Comparison of ENCODE assay signal across 8 cellular contexts in the genomic region with DNA sequence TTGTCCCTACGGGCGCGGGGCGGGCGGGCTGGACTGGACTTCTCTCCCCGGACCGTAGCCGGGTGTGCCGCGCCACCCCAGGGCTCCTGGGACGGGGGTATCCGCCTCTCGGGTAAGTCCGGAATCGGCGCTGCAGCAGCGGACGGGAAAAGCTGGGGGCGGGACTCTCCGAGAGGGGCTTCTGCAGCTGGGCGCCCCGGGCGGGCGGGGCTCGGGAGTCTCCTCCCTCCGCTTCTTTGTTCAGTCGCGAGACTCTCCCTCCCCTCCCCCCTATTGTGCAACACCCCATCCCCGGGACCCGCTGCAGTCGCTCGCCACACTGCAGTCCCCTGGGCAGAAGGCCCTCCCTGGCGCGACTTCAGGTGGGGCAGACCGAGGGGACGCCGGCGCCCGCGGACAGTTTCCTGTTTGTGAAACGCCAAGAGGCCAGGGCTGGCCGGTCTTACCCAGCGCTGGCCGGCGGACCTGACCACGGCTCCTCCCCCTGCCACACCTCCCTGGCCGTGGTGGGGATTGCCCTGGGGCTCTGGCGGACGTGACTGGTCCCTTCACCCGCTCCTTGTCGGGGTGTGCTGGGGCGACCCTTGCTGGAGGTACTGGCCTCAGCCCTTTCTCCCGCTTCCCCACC. TPM values are rescaled to one million over a fixed set of nuclear protein-coding genes. Genes with fewer than 3 reads are reported as not detected.
DNase-seq lines count a peak whose midpoint lies in the region; ATAC-seq and TF ChIP-seq lines count a peak whose summit lies in the region.

No MANE protein-coding gene starts in this region.

- H3K9me2 ChIP-seq in OCI-LY1 (ENCODE audit: low read depth, low read length) = no peaks in the 10 kb centered on the region

- H3K9ac ChIP-seq in HUES48 (ENCODE audit: low read depth, low read length) (peak overlapping the region; percentile 99), OCI-LY1 (ENCODE audit: low read length) (peak overlapping the region; percentile 96), mucosa of rectum (ENCODE audit: low read depth in 1 of 2, low read length in 2 of 2) (peak overlapping the region; percentile 89 to 97)

- peak; percentile 57 for ATAC-seq in GM21423 (IDR thresholded peaks at IDR 0.05; ENCODE audit: unreplicated experiment)

- H4K20me1 ChIP-seq in OCI-LY1 (ENCODE audit: insufficient read depth, low read length) = no peaks in the 10 kb centered on the region

- H3K4me1 ChIP-seq in HUES48 (ENCODE audit: control insufficient read depth, insufficient read depth, low read length) (peaks cover 16% of the 10 kb centered on the region), OCI-LY1 (ENCODE audit: insufficient read depth, low read length, severe bottlenecking) (peaks cover 57% of the 10 kb centered on the region), mucosa of rectum (ENCODE audit: control insufficient read depth in 2 of 2, insufficient read depth in 2 of 2, low read length in 2 of 2) (peaks cover 10 to 15% of the 10 kb centered on the region in 2 donors)

- H3K36me3 ChIP-seq in HUES48 (ENCODE audit: control insufficient read depth, insufficient read depth, low read length) = peaks cover 39% of the 10 kb centered on the region
- peaks cover 54% of the 10 kb centered on the region for H3K36me3 ChIP-seq in OCI-LY1 (ENCODE audit: insufficient read depth, low read length)
- peaks cover 17 to 25% of the 10 kb centered on the region in 2 donors for H3K36me3 ChIP-seq in mucosa of rectum (ENCODE audit: control insufficient read depth in 2 of 2, insufficient read depth in 2 of 2, low read length in 2 of 2)

- H3K27me3 ChIP-seq in HUES48 (ENCODE audit: control insufficient read depth, insufficient read depth, low read length) = no peaks in the 10 kb centered on the region
- no peaks in the 10 kb centered on the region for H3K27me3 ChIP-seq in OCI-LY1 (ENCODE audit: insufficient read depth, low read length)
- no peaks in the 10 kb centered on the region for H3K27me3 ChIP-seq in mucosa of rectum (ENCODE audit: control insufficient read depth in 2 of 2, insufficient read depth in 2 of 2, low read length in 2 of 2)

- DNase-seq in COLO829 (ENCODE audit: low spot score) (peak; percentile 77), activated T-cell treated with anti-CD3 and anti-CD28 coated beads for 48 hours (ENCODE audit: low read depth) (peak; percentile 68), epithelial cell of proximal tubule (ENCODE audit: low read depth) (peak; percentile 16)
- peak; percentile 42 to 46 for DNase-seq in stimulated activated CD8-positive, alpha-beta memory T cell treated with anti-CD3 and anti-CD28 coated beads, Interleukin-4, amount 100 ng/mL, for 1 hour (ENCODE audit: low read depth in 2 of 2, low spot score in 1 of 2)

- H3K9me3 ChIP-seq in HUES48 (ENCODE audit: control insufficient read depth, insufficient read depth, low read length) = no peaks in the 10 kb centered on the region
- H3K9me3 ChIP-seq in OCI-LY1 (ENCODE audit: low read length) = no peaks in the 10 kb centered on the region
- no peaks in the 10 kb centered on the region for H3K9me3 ChIP-seq in mucosa of rectum (ENCODE audit: control insufficient read depth in 2 of 2, low read length in 2 of 2)

- no peak overlapping the region for H2AFZ ChIP-seq in OCI-LY1 (ENCODE audit: low read length)

- H3K4me3 ChIP-seq in HUES48 (ENCODE audit: low read depth, low read length) = peak overlapping the region; percentile 82
- H3K4me3 ChIP-seq in OCI-LY1 (ENCODE audit: low read depth, low read length, poor library complexity, severe bottlenecking) = peak overlapping the region; percentile 91
- peak overlapping the region; percentile 94 for H3K4me3 ChIP-seq in epithelial cell of proximal tubule (ENCODE audit: low read depth, low read length)
- peak overlapping the region; percentile 77 to 82 for H3K4me3 ChIP-seq in mucosa of rectum (ENCODE audit: low read length in 2 of 2)

- TF ChIP-seq CTCF in OCI-LY1 (IDR thresholded peaks at IDR 0.05; ENCODE audit: low read length) = peak; percentile 17; the same call in 1 of the 2 replicates
- no peak for TF ChIP-seq CTCF in epithelial cell of proximal tubule (conservative IDR thresholded peaks at IDR 0.05; ENCODE audit: low read depth, low read length)

- peak overlapping the region; percentile 86 for H3K4me2 ChIP-seq in OCI-LY1 (ENCODE audit: low read length)

- H3K27ac ChIP-seq in HUES48 (ENCODE audit: low read depth, low read length) = peak overlapping the region; percentile 100
- peak overlapping the region; percentile 100 for H3K27ac ChIP-seq in OCI-LY1 (ENCODE audit: low read depth, low read length, poor library complexity, severe bottlenecking)
- H3K27ac ChIP-seq in mucosa of rectum (ENCODE audit: low read depth in 2 of 2, low read length in 2 of 2) = peak overlapping the region; percentile 95 to 97

- peaks cover 10% of the 10 kb centered on the region for H3F3A ChIP-seq in OCI-LY1 (ENCODE audit: insufficient read depth, low read length)

- H3K79me2 ChIP-seq in OCI-LY1 (ENCODE audit: insufficient read depth, low read length) = peaks cover 32% of the 10 kb centered on the region

RNA-seq across cellular contexts. Expression of a gene that starts 1.0 kb away (rescaled TPM):
- total RNA-seq in epithelial cell of proximal tubule = 17.7 and 22.1 TPM in 2 replicates

Comparison
In these comparisons a context has a peak if more than half of its experiments do, and no peak if none do; other contexts are left out.
1. Peak in every context shown above with its lines: DNase-seq, ATAC-seq, H3K4me3 ChIP-seq and H3K27ac ChIP-seq.
2. DNase-seq: peak in every context shown above with its lines; median percentile 77 in COLO829; 68 in activated T-cell treated with anti-CD3 and anti-CD28 coated beads for 48 hours; 44 in stimulated activated CD8-positive, alpha-beta memory T cell treated with anti-CD3 and anti-CD28 coated beads, Interleukin-4, amount 100 ng/mL, for 1 hour; 16 in epithelial cell of proximal tubule.